ENCODE assay signal across 19 cellular contexts in the genomic region with DNA sequence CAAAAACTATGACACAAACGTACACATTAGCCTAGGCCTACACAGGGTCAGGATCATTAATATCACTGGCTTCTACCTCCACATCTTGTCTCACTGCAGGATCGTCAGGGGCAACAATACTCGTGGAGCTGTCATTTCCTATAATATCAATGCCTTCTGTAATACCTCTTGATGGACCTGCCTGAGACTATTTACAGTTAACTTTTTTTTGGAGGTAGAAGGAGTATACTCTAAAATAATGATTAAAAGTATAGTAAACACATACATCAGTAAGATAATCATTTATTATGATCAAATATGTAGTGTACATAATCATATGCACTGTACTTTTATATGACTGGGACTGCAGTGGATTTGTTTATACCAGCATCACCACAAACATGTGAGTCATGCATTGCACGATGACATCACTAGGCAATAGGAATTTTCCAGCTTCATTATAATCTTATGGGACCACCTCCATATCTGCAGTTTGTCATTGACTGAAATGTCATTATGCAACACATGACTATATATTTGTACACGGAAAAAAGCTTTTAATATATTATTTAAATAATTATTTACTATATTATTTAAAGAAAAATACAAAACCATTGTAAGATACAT. TPM values are rescaled to one million over a fixed set of nuclear protein-coding genes. Genes with fewer than 3 reads are reported as not detected.
A peak's percentile ranks its signal among the peaks of the same experiment; 100 is the strongest.
DNase-seq lines count a peak whose midpoint lies in the region; ATAC-seq and TF ChIP-seq lines count a peak whose summit lies in the region.
"Had no signal": no experiment of that assay in that cellular context is flagged by ENCODE, and none has a peak within 500 bp of the region (broad histone marks: within the 10 kb centered on the region; RNA-seq: fewer than 3 reads in every experiment).

No MANE protein-coding gene starts in this region.

- DNase-seq in AG20443 (ENCODE audit: low spot score) (peak; percentile 31), LHCN-M2 (ENCODE audit: low read depth) (peak; percentile 55), brain microvascular endothelial cell (peak; percentile 57), hepatocyte (ENCODE audit: low spot score) (peak; percentile 12), NCI-H2171 treated with DMSO at 0.1 percent for 48 hours (lab: John Stamatoyannopoulos, UW) (no peak), retina (no peak), GDM1 (lab: John Stamatoyannopoulos, UW) (no peak)
- DNase-seq: activated CD8-positive, alpha-beta memory T cell treated with anti-CD3 and anti-CD28 coated beads, Interleukin-2, amount 10 ng/mL, durations not matched to agents 7 days and 5 days; activated naive CD4-positive, alpha-beta T cell treated with anti-CD3 and anti-CD28 coated beads, Interleukin-2, amount 10 ng/mL, durations not matched to agents 7 days and 5 days; cerebellar nuclear complex; KBM-7; NCI-H1694 treated with DMSO at 0.1 percent for 48 hours; stimulated activated naive CD4-positive, alpha-beta T cell had no signal

- H4K20me1 ChIP-seq in hepatocyte (ENCODE audit: insufficient read depth, poor library complexity, severe bottlenecking): no peaks in the 10 kb centered on the region
- H4K20me1 ChIP-seq: BLaER1 treated with 17β-estradiol and CSF1 and Interleukin-3, amounts not matched to agents 10 nM and 100 nM had no signal

- H3K27me3 ChIP-seq in brain microvascular endothelial cell (replicated peaks) (no peaks in the 10 kb centered on the region), hepatocyte (no peaks in the 10 kb centered on the region)
- H3K27me3 ChIP-seq: BLaER1 treated with 17β-estradiol and CSF1 and Interleukin-3, amounts not matched to agents 10 nM and 100 nM had no signal

- in situ Hi-C loops in brain microvascular endothelial cell (cut with HindIII; ENCODE audit: low pct_ligation_motif_present, low sequenced_read_pairs): no loop called here

- H3K4me3 ChIP-seq in brain microvascular endothelial cell (ENCODE audit: low read depth, low read length): no peak overlapping the region
- no peak overlapping the region for H3K4me3 ChIP-seq in hepatocyte
- H3K4me3 ChIP-seq: BLaER1 treated with 17β-estradiol and CSF1 and Interleukin-3, amounts not matched to agents 10 nM and 100 nM; prostate gland had no signal

- no peaks in the 10 kb centered on the region for H3K79me2 ChIP-seq in hepatocyte

- no peak overlapping the region for H2AFZ ChIP-seq in hepatocyte

- H3K36me3 ChIP-seq in brain microvascular endothelial cell (replicated peaks) (no peaks in the 10 kb centered on the region), hepatocyte (replicated peaks; ENCODE audit: insufficient read depth, low read depth) (no peaks in the 10 kb centered on the region)
- H3K36me3 ChIP-seq: BLaER1 treated with 17β-estradiol and CSF1 and Interleukin-3, amounts not matched to agents 10 nM and 100 nM; prostate gland had no signal

- no peaks in the 10 kb centered on the region for H3K9me3 ChIP-seq in hepatocyte (ENCODE audit: low read depth)
- H3K9me3 ChIP-seq: BLaER1 treated with 17β-estradiol and CSF1 and Interleukin-3, amounts not matched to agents 10 nM and 100 nM; prostate gland had no signal

- no peaks in the 10 kb centered on the region for H3K9me2 ChIP-seq in hepatocyte (replicated peaks; ENCODE audit: insufficient read depth)

- H3K4me1 ChIP-seq in hepatocyte (ENCODE audit: insufficient read depth): no peaks in the 10 kb centered on the region
- H3K4me1 ChIP-seq: BLaER1 treated with 17β-estradiol and CSF1 and Interleukin-3, amounts not matched to agents 10 nM and 100 nM; prostate gland had no signal

- no peak overlapping the region for H3K27ac ChIP-seq in brain microvascular endothelial cell
- no peak overlapping the region for H3K27ac ChIP-seq in hepatocyte
- H3K27ac ChIP-seq: BLaER1 treated with 17β-estradiol and CSF1 and Interleukin-3, amounts not matched to agents 10 nM and 100 nM; prostate gland; VCaP had no signal

- ATAC-seq in GM18867 (IDR thresholded peaks at IDR 0.05; ENCODE audit: unreplicated experiment): no peak
- ATAC-seq: activated CD8-positive, alpha-beta memory T cell treated with anti-CD3 and anti-CD28 coated beads, Interleukin-2, amount 10 ng/mL, durations not matched to agents 7 days and 5 days; esophagus mucosa had no signal

- 79% methylated on average over 5 of the region's 5 CpGs for WGBS in hepatocyte (ENCODE audit: low lambda C conversion rate, missing lambda C conversion rate)

- no peak overlapping the region for H3K4me2 ChIP-seq in hepatocyte
- H3K4me2 ChIP-seq: BLaER1 treated with 17β-estradiol and CSF1 and Interleukin-3, amounts not matched to agents 10 nM and 100 nM had no signal

- TF ChIP-seq CTCF in brain microvascular endothelial cell (IDR thresholded peaks at IDR 0.05; ENCODE audit: low read depth, low read length, missing control alignments) (no peak), hepatocyte (IDR thresholded peaks at IDR 0.05; ENCODE audit: poor library complexity) (no peak)

RNA-seq across cellular contexts. Expression of a gene that starts 18.6 kb away (rescaled TPM):
- not detected in 2 replicates for total RNA-seq in LHCN-M2 (2014; rRNA removed)
- polyA plus RNA-seq in LHCN-M2 (2012): not detected
- 1.3 TPM in 1 of 2 replicates, not detected in the other for total RNA-seq in hepatocyte
- not detected in 2 replicates for polyA plus RNA-seq in hepatocyte
- total RNA-seq: esophagus mucosa, prostate gland, SK-MEL-5 had no signal

Comparison
In these comparisons a context has a peak if more than half of its experiments do, and no peak if none do; other contexts are left out.
1. DNase-seq: peak in AG20443 (single experiment), LHCN-M2 (single experiment), brain microvascular endothelial cell (single experiment) and hepatocyte (single experiment); none in NCI-H2171 treated with DMSO at 0.1 percent for 48 hours (single experiment), retina (single experiment) and GDM1 (single experiment).